ENCODE assay signal across 23 cellular contexts in the genomic region with DNA sequence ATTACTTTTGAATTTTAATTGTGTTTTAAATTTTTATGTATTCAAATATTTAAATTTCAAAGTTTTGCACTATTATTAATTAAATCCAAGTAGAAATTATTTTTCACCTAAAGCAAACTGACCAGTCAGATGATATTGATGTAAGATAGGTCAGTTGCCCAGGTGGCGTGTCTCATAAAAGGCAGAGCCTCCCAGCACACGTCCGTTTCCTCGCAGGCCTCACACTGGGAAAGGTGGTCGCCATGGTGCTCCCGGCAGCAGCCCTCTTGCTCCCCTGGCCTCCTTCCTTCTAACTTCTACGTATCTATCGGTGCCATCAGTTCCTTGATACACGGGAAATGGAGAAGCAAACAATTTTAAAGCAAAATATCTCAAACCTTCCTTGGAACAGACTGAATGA.
A peak's percentile ranks its signal among the peaks of the same experiment; 100 is the strongest.
DNase-seq lines count a peak whose midpoint lies in the region; TF ChIP-seq lines count a peak whose summit lies in the region.
"Had no signal": no experiment of that assay in that cellular context is flagged by ENCODE, and none has a peak within 500 bp of the region (broad histone marks: within the 10 kb centered on the region; RNA-seq: fewer than 3 reads in every experiment).

No MANE protein-coding gene starts in this region.

- TF ChIP-seq POLR2A in esophagus muscularis mucosa (IDR thresholded peaks at IDR 0.05; ENCODE audit: low read depth), result no peak

- H3K4me3 ChIP-seq in esophagus muscularis mucosa, result no peak overlapping the region
- H3K4me3 ChIP-seq: A549; BLaER1 treated with 17β-estradiol and CSF1 and Interleukin-3, amounts not matched to agents 10 nM and 100 nM had no signal

- in situ Hi-C loops in G401 (cut with HindIII; ENCODE audit: low sequenced_read_pairs), result no loop called here

- peaks cover 0 to 15% (median 2%) of the 10 kb centered on the region in 4 donors for H3K27me3 ChIP-seq in esophagus muscularis mucosa
- H3K27me3 ChIP-seq: BLaER1 treated with 17β-estradiol and CSF1 and Interleukin-3, amounts not matched to agents 10 nM and 100 nM had no signal

- no peaks in the 10 kb centered on the region for H3K4me1 ChIP-seq in esophagus muscularis mucosa
- H3K4me1 ChIP-seq: A549, Caco-2 had no signal

- no peak for TF ChIP-seq EP300 in esophagus muscularis mucosa (IDR thresholded peaks at IDR 0.05)

- H3K36me3 ChIP-seq in esophagus muscularis mucosa, result no peaks in the 10 kb centered on the region
- H3K36me3 ChIP-seq: BLaER1 treated with 17β-estradiol and CSF1 and Interleukin-3, amounts not matched to agents 10 nM and 100 nM had no signal

- 72% methylated on average over 9 of the region's 9 CpGs for WGBS in esophagus muscularis mucosa

- no peaks in the 10 kb centered on the region for H3K9me3 ChIP-seq in esophagus muscularis mucosa
- H3K9me3 ChIP-seq: A549; BLaER1 treated with 17β-estradiol and CSF1 and Interleukin-3, amounts not matched to agents 10 nM and 100 nM; Caco-2 had no signal

- intact Hi-C loops in esophagus muscularis mucosa (cut with DNase I), result no loop called here

- no peak overlapping the region for H3K27ac ChIP-seq in esophagus muscularis mucosa (replicated peaks in 1 of 4)
- H3K27ac ChIP-seq: 22Rv1; A549; BLaER1 treated with 17β-estradiol and CSF1 and Interleukin-3, amounts not matched to agents 10 nM and 100 nM; C4-2B had no signal

- no peak for TF ChIP-seq CTCF in esophagus muscularis mucosa (IDR thresholded peaks at IDR 0.05)

- DNase-seq in NCI-H1417 (lab: John Stamatoyannopoulos, UW), result peak in 2 of 3 experiments; percentile 37 to 64
- DNase-seq in NCI-H1417 treated with DMSO at 0.1 percent for 48 hours (lab: John Stamatoyannopoulos, UW), result no peak
- DNase-seq in NCI-H748 (lab: John Stamatoyannopoulos, UW; ENCODE audit: unreplicated experiment), result peak; percentile 47
- DNase-seq in NCI-H748 treated with DMSO at 0.1 percent for 48 hours (lab: John Stamatoyannopoulos, UW), result no peak
- peak; percentile 90 for DNase-seq in esophagus muscularis mucosa (ENCODE audit: extremely low spot score)
- DNase-seq in activated effector memory CD4-positive, alpha-beta T cell treated with Interleukin-2 at 50 U/mL for 16 hours, result no peak
- DNase-seq in G401 (ENCODE audit: low spot score), result no peak
- DNase-seq: AML-193; Caco-2; Calu3; CD4-positive, alpha-beta T cell; CD8-positive, alpha-beta T cell; DMS 273 treated with DMSO at 0.1 percent for 48 hours; DMS153; DMS53; DMS79; DND-41; EL; GF-D8 had no signal

Comparison
In these comparisons a context has a peak if more than half of its experiments do, and no peak if none do; other contexts are left out.
1. DNase-seq: peak in NCI-H1417 (2 of 3), NCI-H748 (single experiment) and esophagus muscularis mucosa (single experiment); none in NCI-H1417 treated with DMSO at 0.1 percent for 48 hours (single experiment), NCI-H748 treated with DMSO at 0.1 percent for 48 hours (single experiment), activated effector memory CD4-positive, alpha-beta T cell treated with Interleukin-2 at 50 U/mL for 16 hours (single experiment) and G401 (single experiment).